In the genomic region with DNA sequence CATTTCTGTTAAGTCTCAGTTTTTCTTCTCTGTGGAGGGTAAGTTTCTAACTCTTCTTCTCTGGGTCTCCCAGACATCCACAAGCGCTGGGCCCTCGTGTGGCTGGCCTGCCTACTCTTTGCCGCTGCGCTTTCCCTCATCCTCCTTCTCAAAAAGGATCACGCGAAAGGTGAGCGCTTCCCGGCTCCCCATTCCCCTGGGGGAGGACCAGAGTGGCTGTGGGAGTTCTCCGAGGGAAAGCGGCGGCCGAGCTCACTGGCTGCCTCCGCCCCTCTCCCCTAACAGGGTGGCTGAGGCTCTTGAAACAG, we compare ENCODE assay signal across 8 cellular contexts. TPM values are rescaled to one million over a fixed set of nuclear protein-coding genes. Genes with fewer than 3 reads are reported as not detected.
DNase-seq lines count a peak whose midpoint lies in the region; ATAC-seq and TF ChIP-seq lines count a peak whose summit lies in the region.

No MANE protein-coding gene starts in this region.

- no peak for TF ChIP-seq CTCF in KMS-11 (conservative IDR thresholded peaks at IDR 0.05; ENCODE audit: low read depth, low read length)
- TF ChIP-seq CTCF in choroid plexus epithelial cell (conservative IDR thresholded peaks at IDR 0.05; ENCODE audit: low read depth, low read length) = no peak

- peak overlapping the region; percentile 63 for H3K4me2 ChIP-seq in KMS-11

- peaks cover 30 to 57% (median 41%) of the 10 kb centered on the region in 3 donors for H3K4me1 Mint-ChIP-seq in naive B cell

- no peaks in the 10 kb centered on the region for H3K9me3 Mint-ChIP-seq in naive B cell

- DNase-seq in choroid plexus epithelial cell (ENCODE audit: low read depth) (no peak), naive B cell (no peak), NCI-H774 (lab: John Stamatoyannopoulos, UW) (no peak), RKO (ENCODE audit: low spot score) (no peak)
- DNase-seq in stimulated activated CD4-positive, alpha-beta T cell treated with anti-CD3 and anti-CD28 coated beads, Interleukin-4, amount 100 ng/mL, for 24 hours = no peak

- H3K36me3 ChIP-seq in ACC112 (ENCODE audit: insufficient read depth, low read length) (peaks cover 23% of the 10 kb centered on the region; the same call in 1 of the 2 replicates), KMS-11 (ENCODE audit: insufficient read depth) (no peaks in the 10 kb centered on the region)

- peak overlapping the region; percentile 86 to 99 (median 99) for H3K27ac Mint-ChIP-seq in naive B cell

- no peaks in the 10 kb centered on the region for H3K27me3 Mint-ChIP-seq in naive B cell

- peaks cover 4 to 9% of the 10 kb centered on the region in 2 donors for H3K36me3 Mint-ChIP-seq in naive B cell

- no peaks in the 10 kb centered on the region for H3K79me2 ChIP-seq in ACC112 (ENCODE audit: control insufficient read depth, insufficient read depth, low read length, unreplicated experiment)
- H3K79me2 ChIP-seq in KMS-11 (ENCODE audit: insufficient read depth, low read depth) = no peaks in the 10 kb centered on the region; the same call in 1 of the 2 replicates

- peak overlapping the region; percentile 94 to 100 (median 99) for H3K4me3 Mint-ChIP-seq in naive B cell

- H3K4me3 ChIP-seq in ACC112 (ENCODE audit: low read depth, low read length) (peak overlapping the region; percentile 87), KMS-11 (IDR thresholded peaks at IDR 0.05; ENCODE audit: insufficient read depth, low read depth, low read length) (peak overlapping the region; percentile 63), choroid plexus epithelial cell (ENCODE audit: low read depth, low read length) (peak overlapping the region; percentile 83)

- H4K20me1 ChIP-seq in KMS-11 (ENCODE audit: insufficient read depth) = no peaks in the 10 kb centered on the region

- peaks cover 11% of the 10 kb centered on the region for H3K4me1 ChIP-seq in ACC112 (ENCODE audit: control insufficient read depth, insufficient read depth, low read length, unreplicated experiment)
- H3K4me1 ChIP-seq in KMS-11 (ENCODE audit: low read depth, poor library complexity, severe bottlenecking) = peaks cover 20% of the 10 kb centered on the region

- H3K27me3 ChIP-seq in ACC112 (ENCODE audit: insufficient read depth, low read length) (no peaks in the 10 kb centered on the region), KMS-11 (ENCODE audit: insufficient read depth, low read depth) (no peaks in the 10 kb centered on the region)

- H3K9ac ChIP-seq in KMS-11 = peak overlapping the region; percentile 83; the same call in 1 of the 2 replicates

- peak overlapping the region; percentile 61 for H3K27ac ChIP-seq in ACC112 (ENCODE audit: low read depth, low read length)
- peak overlapping the region; percentile 85 for H3K27ac ChIP-seq in KMS-11

- peak overlapping the region; percentile 55 for H2AFZ ChIP-seq in ACC112 (ENCODE audit: low read length, unreplicated experiment)
- H2AFZ ChIP-seq in KMS-11 (ENCODE audit: low read depth) = peak overlapping the region; percentile 66

- ATAC-seq in naive B cell (ENCODE audit: low read depth in 2 of 2) (no peak), HG03097 (IDR thresholded peaks at IDR 0.05; ENCODE audit: low FRiP score, unreplicated experiment) (no peak)

RNA-seq across cellular contexts. Expression of gene CRELD1, which starts 1.1 kb away (rescaled TPM):
- 10 to 100 TPM; 16.5 to 60.6 (median 27.5) TPM for polyA plus RNA-seq in naive B cell (ENCODE audit: low read depth in 6 of 6)

RNA-seq across cellular contexts. Expression of gene IL17RC, which starts 15.6 kb away (rescaled TPM):
- polyA plus RNA-seq in naive B cell (ENCODE audit: low read depth in 6 of 6) = 1 to 10 TPM; 3.9 to 9.1 (median 7.6) TPM

RNA-seq across cellular contexts. Expression of gene PRRT3, which starts 19.7 kb away (rescaled TPM):
- under 1 TPM; 0.22 to 0.82 (median 0.52) TPM for polyA plus RNA-seq in naive B cell (ENCODE audit: low read depth in 6 of 6)

RNA-seq across cellular contexts. Expression of gene IL17RE, which starts 29.8 kb away (rescaled TPM):
- polyA plus RNA-seq in naive B cell (ENCODE audit: low read depth in 6 of 6) = not detected

RNA-seq across cellular contexts. Expression of gene JAGN1, which starts 42.1 kb away (rescaled TPM):
- polyA plus RNA-seq in naive B cell (ENCODE audit: low read depth in 6 of 6) = 10 to 100 TPM; 53.2 to 70.4 (median 59.7) TPM
